In the genomic region with DNA sequence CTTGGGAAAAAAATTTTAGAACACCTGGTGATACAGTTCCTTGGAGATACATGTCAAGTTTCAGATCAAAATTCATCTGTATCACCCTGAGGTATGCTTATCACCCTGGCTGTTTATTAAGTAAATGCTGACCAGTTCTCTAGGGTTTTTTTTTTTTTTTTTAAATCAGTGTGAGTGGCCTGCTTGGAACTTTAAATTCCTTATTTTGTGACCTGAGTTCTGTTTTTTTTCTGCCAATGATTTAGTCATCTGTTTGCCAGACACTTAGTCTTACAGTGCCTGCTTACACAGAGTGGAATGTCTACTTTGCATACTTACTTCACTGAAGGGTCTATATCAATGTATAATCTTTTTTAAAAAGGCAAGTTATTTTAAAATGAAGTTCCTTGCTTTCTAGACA, we compare ENCODE assay signal across 13 cellular contexts. TPM values are rescaled to one million over a fixed set of nuclear protein-coding genes. Genes with fewer than 3 reads are reported as not detected.
DNase-seq lines count a peak whose midpoint lies in the region; ATAC-seq and TF ChIP-seq lines count a peak whose summit lies in the region.
"Had no signal": no experiment of that assay in that cellular context is flagged by ENCODE, and none has a peak within 500 bp of the region (broad histone marks: within the 10 kb centered on the region; RNA-seq: fewer than 3 reads in every experiment).

No MANE protein-coding gene starts in this region.

- H3K27me3 ChIP-seq in Panc1 (ENCODE audit: control insufficient read depth, insufficient read depth, low read length) (no peaks in the 10 kb centered on the region), iPS-15b (ENCODE audit: control insufficient read depth, insufficient read depth, low read length) (peaks cover 6% of the 10 kb centered on the region), smooth muscle cell (ENCODE audit: low read depth) (no peaks in the 10 kb centered on the region)
- H3K27me3 ChIP-seq: SJCRH30 had no signal

- H4K20me1 ChIP-seq in smooth muscle cell (ENCODE audit: low read depth) = peaks cover 26% of the 10 kb centered on the region

- intact Hi-C loops in Panc1 (cut with micrococcal nuclease; ENCODE audit: unreplicated experiment) = no loop called here

- H3K4me3 ChIP-seq in Panc1 (ENCODE audit: low read depth in 2 of 2, low read length in 2 of 2) = peak overlapping the region; percentile 76 to 83; a peak in 3 of 4 replicates
- H3K4me3 ChIP-seq in iPS-15b (ENCODE audit: low read depth, low read length) = peak overlapping the region; percentile 90
- H3K4me3 ChIP-seq in smooth muscle cell = peak overlapping the region; percentile 93
- H3K4me3 ChIP-seq: SJCRH30 had no signal

- peaks cover 47% of the 10 kb centered on the region for H3K79me2 ChIP-seq in smooth muscle cell (ENCODE audit: low read depth)

- H3K36me3 ChIP-seq in Panc1 (ENCODE audit: control insufficient read depth, insufficient read depth, low read length) (no peaks in the 10 kb centered on the region), iPS-15b (ENCODE audit: control insufficient read depth, insufficient read depth, low read length) (no peaks in the 10 kb centered on the region), smooth muscle cell (ENCODE audit: low read depth) (no peaks in the 10 kb centered on the region)
- H3K36me3 ChIP-seq: SJCRH30, tibial artery had no signal

- CTCF ChIA-PET in Panc1 (lab: Charles Lee) = no interaction called here

- ATAC-seq in Panc1 = no peak
- ATAC-seq: activated CD8-positive, alpha-beta memory T cell treated with anti-CD3 and anti-CD28 coated beads, Interleukin-2, amount 10 ng/mL, durations not matched to agents 7 days and 5 days had no signal

- DNase-seq in NCI-H1417 (lab: John Stamatoyannopoulos, UW) (peak in 2 of 3 experiments; percentile 48 to 61), NCI-H1417 treated with DMSO at 0.1 percent for 48 hours (lab: John Stamatoyannopoulos, UW) (no peak), Panc1 (ENCODE audit: low read depth, low spot score) (no peak), smooth muscle cell (lab: John Stamatoyannopoulos, UW; ENCODE audit: unreplicated experiment) (no peak), H4 (ENCODE audit: low spot score) (no peak)
- DNase-seq in stimulated activated naive CD4-positive, alpha-beta T cell (lab: John Stamatoyannopoulos, UW) = no peak
- no peak for DNase-seq in stimulated activated CD4-positive, alpha-beta T cell treated with anti-CD3 and anti-CD28 coated beads, Interleukin-15, amount 100 ng/mL, for 24 hours
- DNase-seq: activated CD8-positive, alpha-beta memory T cell treated with anti-CD3 and anti-CD28 coated beads, Interleukin-2, amount 10 ng/mL, durations not matched to agents 7 days and 5 days; NCI-H187; SJCRH30; tibial artery had no signal

- H3K9me3 ChIP-seq in Panc1 (ENCODE audit: control insufficient read depth, insufficient read depth, low read depth, low read length) (no peaks in the 10 kb centered on the region), iPS-15b (ENCODE audit: control insufficient read depth, insufficient read depth, low read length) (no peaks in the 10 kb centered on the region), smooth muscle cell (replicated peaks; ENCODE audit: low read depth) (no peaks in the 10 kb centered on the region)
- H3K9me3 ChIP-seq: SJCRH30, tibial artery had no signal

- POLR2A ChIA-PET in Panc1 (lab: Charles Lee) = no interaction called here

- BruUV-seq in Panc1 (replicated peaks; lab: Mats Ljungman, UMichigan) = no TSS peak

- H3K4me2 ChIP-seq in smooth muscle cell = peak overlapping the region; percentile 88

- TF ChIP-seq CTCF in Panc1 (IDR thresholded peaks at IDR 0.05) (no peak), smooth muscle cell (IDR thresholded peaks at IDR 0.05; ENCODE audit: borderline replicate concordance, insufficient read depth, poor library complexity, severe bottlenecking) (no peak)

- in situ Hi-C loops in Panc1 (cut with HindIII; ENCODE audit: low pct_unique_long_range_greater_than_20kb, low sequenced_read_pairs) = no loop called here

- H2AFZ ChIP-seq in smooth muscle cell (ENCODE audit: low read depth) = no peak overlapping the region

- peaks cover 21% of the 10 kb centered on the region for H3K4me1 ChIP-seq in Panc1 (ENCODE audit: control insufficient read depth, insufficient read depth, low read length)
- H3K4me1 ChIP-seq in iPS-15b (ENCODE audit: control insufficient read depth, insufficient read depth, low read length) = peaks cover 3% of the 10 kb centered on the region
- H3K4me1 ChIP-seq in smooth muscle cell (ENCODE audit: low read depth) = peaks cover 24% of the 10 kb centered on the region
- H3K4me1 ChIP-seq: SJCRH30 had no signal

- H3K9ac ChIP-seq in iPS-15b (ENCODE audit: low read depth, low read length) = no peak overlapping the region
- peak overlapping the region; percentile 80 for H3K9ac ChIP-seq in smooth muscle cell (ENCODE audit: low read depth)

- H3F3A ChIP-seq in smooth muscle cell (ENCODE audit: low read depth) = peaks cover 17% of the 10 kb centered on the region

- H3K27ac ChIP-seq in Panc1 (ENCODE audit: low read length) (peak overlapping the region; percentile 80), smooth muscle cell (ENCODE audit: low read depth) (peak overlapping the region; percentile 88)
- H3K27ac ChIP-seq: SJCRH30, tibial artery had no signal

RNA-seq across cellular contexts. Expression of a gene that starts 1.8 kb away (rescaled TPM):
- total RNA-seq in Panc1 (2021; ENCODE audit: unreplicated experiment) (80.8 TPM), smooth muscle cell (128 and 142 TPM in 2 replicates)
- polyA plus RNA-seq in Panc1 (2012; ENCODE audit: insufficient read length) = 54.4 TPM
- polyA plus RNA-seq in smooth muscle cell = 103 and 116 TPM in 2 replicates
- total RNA-seq in H4 (2014; rRNA removed; shearing (Covaris generic)) = 55.0 and 80.5 TPM in 2 replicates

RNA-seq across cellular contexts. Expression of a gene that starts 49.4 kb away (rescaled TPM):
- total RNA-seq in Panc1 (2021; ENCODE audit: unreplicated experiment) (147 TPM), smooth muscle cell (10.6 and 25.0 TPM in 2 replicates)
- 128 TPM for polyA plus RNA-seq in Panc1 (2012; ENCODE audit: insufficient read length)
- polyA plus RNA-seq in smooth muscle cell = 1.2 and 20.6 TPM in 2 replicates
- not detected in 2 replicates for total RNA-seq in H4 (2014; rRNA removed; shearing (Covaris generic))
- total RNA-seq: A172; activated CD8-positive, alpha-beta memory T cell treated with anti-CD3 and anti-CD28 coated beads, Interleukin-2, amount 10 ng/mL, durations not matched to agents 7 days and 5 days; SJCRH30 had no signal

Comparison
In these comparisons a context has a peak if more than half of its experiments do, and no peak if none do; other contexts are left out.
1. DNase-seq: peak in NCI-H1417 (2 of 3); none in NCI-H1417 treated with DMSO at 0.1 percent for 48 hours (single experiment), Panc1 (single experiment), smooth muscle cell (single experiment), stimulated activated naive CD4-positive, alpha-beta T cell (0 of 6), H4 (single experiment) and stimulated activated CD4-positive, alpha-beta T cell treated with anti-CD3 and anti-CD28 coated beads, Interleukin-15, amount 100 ng/mL, for 24 hours (single experiment).
2. Peak in every context shown above with its lines, with median percentiles within 50 percentile points of each other: H3K4me3 ChIP-seq.